Comparison of ENCODE assay signal across 9 cellular contexts in the genomic region with DNA sequence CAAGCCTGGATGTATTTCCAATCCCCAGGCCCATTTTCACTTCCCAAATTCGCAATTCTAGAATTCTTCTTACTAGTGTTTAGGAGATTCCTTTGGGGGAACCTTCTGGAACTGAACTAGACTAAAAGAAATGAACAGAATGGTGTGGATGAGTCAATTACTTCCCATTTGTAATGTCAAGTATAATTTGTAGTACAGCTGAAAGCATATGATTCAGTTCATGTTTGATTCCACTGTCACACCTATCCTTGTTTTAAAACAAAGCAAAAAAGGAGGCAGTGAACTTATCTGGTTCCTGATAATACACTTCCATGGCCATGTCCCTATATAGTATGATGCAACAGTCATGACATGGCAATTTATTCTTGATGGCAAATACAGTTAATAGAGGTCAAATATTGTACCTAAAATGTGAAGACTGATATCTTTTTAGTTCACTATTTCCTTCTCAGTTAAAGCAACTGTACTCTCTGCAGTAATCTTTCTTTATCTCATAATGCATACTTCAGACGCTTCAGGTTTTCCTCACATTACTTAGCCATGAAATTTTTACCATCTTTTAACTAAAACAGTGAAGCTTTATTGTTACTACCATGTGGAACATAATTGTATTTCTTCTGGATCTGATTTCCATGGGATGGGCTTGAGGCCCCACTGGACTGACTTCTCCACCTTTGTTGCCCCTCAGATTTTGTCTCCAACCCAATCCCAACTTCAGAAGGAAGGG. TPM values are rescaled to one million over a fixed set of nuclear protein-coding genes. Genes with fewer than 3 reads are reported as not detected.
A peak's percentile ranks its signal among the peaks of the same experiment; 100 is the strongest.
DNase-seq lines count a peak whose midpoint lies in the region; ATAC-seq lines count a peak whose summit lies in the region.
"Had no signal": no experiment of that assay in that cellular context is flagged by ENCODE, and none has a peak within 500 bp of the region (broad histone marks: within the 10 kb centered on the region; RNA-seq: fewer than 3 reads in every experiment).

No MANE protein-coding gene starts in this region.

- no peak for DNase-seq in activated T-cell treated with anti-CD3 and anti-CD28 coated beads, Interleukin-2, amount 50 U/mL, for 24 hours
- no peak for DNase-seq in activated T-cell treated with anti-CD3 and anti-CD28 coated beads, Interleukin-2, amount 50 U/mL, for 4 hours
- DNase-seq in activated T-helper 1 cell treated with anti-CD3 and anti-CD28 coated beads, Interleukin-12 subunit alpha, Interleukin-12 subunit beta, Interleukin-2, Interleukin-4 antibody, amounts not matched to agents 30 ng/mL and 10 ng/mL and 1 ng/mL, durations not matched to agents 14 hours and 24 hours and 36 hours (ENCODE audit: low spot score), result no peak
- DNase-seq in immature natural killer cell, result no peak
- peak; percentile 26 for DNase-seq in superior temporal gyrus (ENCODE audit: extremely low spot score)
- no peak for DNase-seq in NCI-H2107 (lab: John Stamatoyannopoulos, UW)
- no peak for DNase-seq in effector memory CD4-positive, alpha-beta T cell
- DNase-seq: NCI-H2029 treated with DMSO at 0.1 percent for 48 hours had no signal

- ATAC-seq in activated T-cell treated with anti-CD3 and anti-CD28 coated beads, Interleukin-2, amount 50 U/mL, for 4 hours, result no peak
- no peak for ATAC-seq in GM18520 (IDR thresholded peaks at IDR 0.05; ENCODE audit: unreplicated experiment)

- no peak overlapping the region for H3K27ac ChIP-seq in effector memory CD4-positive, alpha-beta T cell (ENCODE audit: insufficient read depth, low read length, poor library complexity, severe bottlenecking)

- no peak overlapping the region for H3K4me3 ChIP-seq in effector memory CD4-positive, alpha-beta T cell (ENCODE audit: insufficient read depth, low read depth, low read length, poor library complexity, severe bottlenecking)

- peaks cover 55% of the 10 kb centered on the region for H3K36me3 Mint-ChIP-seq in activated T-cell treated with anti-CD3 and anti-CD28 coated beads, Interleukin-2, amount 50 U/mL, for 24 hours (ENCODE audit: low read depth)
- H3K36me3 Mint-ChIP-seq in activated T-cell treated with anti-CD3 and anti-CD28 coated beads, Interleukin-2, amount 50 U/mL, for 4 hours (ENCODE audit: insufficient read depth), result peaks cover 13% of the 10 kb centered on the region
- peaks cover 25% of the 10 kb centered on the region for H3K36me3 Mint-ChIP-seq in activated T-helper 1 cell treated with anti-CD3 and anti-CD28 coated beads, Interleukin-12 subunit alpha, Interleukin-12 subunit beta, Interleukin-2, Interleukin-4 antibody, amounts not matched to agents 30 ng/mL and 10 ng/mL and 1 ng/mL, durations not matched to agents 14 hours and 24 hours and 36 hours (ENCODE audit: low read depth)
- H3K36me3 Mint-ChIP-seq in immature natural killer cell, result peaks cover 11 to 28% (median 16%) of the 10 kb centered on the region in 3 donors

- H3K4me3 Mint-ChIP-seq in activated T-cell treated with anti-CD3 and anti-CD28 coated beads, Interleukin-2, amount 50 U/mL, for 24 hours, result peak overlapping the region; percentile 93
- H3K4me3 Mint-ChIP-seq in activated T-cell treated with anti-CD3 and anti-CD28 coated beads, Interleukin-2, amount 50 U/mL, for 4 hours, result no peak overlapping the region
- H3K4me3 Mint-ChIP-seq in activated T-helper 1 cell treated with anti-CD3 and anti-CD28 coated beads, Interleukin-12 subunit alpha, Interleukin-12 subunit beta, Interleukin-2, Interleukin-4 antibody, amounts not matched to agents 30 ng/mL and 10 ng/mL and 1 ng/mL, durations not matched to agents 14 hours and 24 hours and 36 hours, result peak overlapping the region; percentile 99
- peak overlapping the region; percentile 20 to 100 (median 99) for H3K4me3 Mint-ChIP-seq in immature natural killer cell

- peaks cover 28% of the 10 kb centered on the region for H3K4me1 Mint-ChIP-seq in activated T-cell treated with anti-CD3 and anti-CD28 coated beads, Interleukin-2, amount 50 U/mL, for 24 hours (ENCODE audit: low read depth)
- peaks cover 18% of the 10 kb centered on the region for H3K4me1 Mint-ChIP-seq in activated T-cell treated with anti-CD3 and anti-CD28 coated beads, Interleukin-2, amount 50 U/mL, for 4 hours (ENCODE audit: low read depth)
- H3K4me1 Mint-ChIP-seq in activated T-helper 1 cell treated with anti-CD3 and anti-CD28 coated beads, Interleukin-12 subunit alpha, Interleukin-12 subunit beta, Interleukin-2, Interleukin-4 antibody, amounts not matched to agents 30 ng/mL and 10 ng/mL and 1 ng/mL, durations not matched to agents 14 hours and 24 hours and 36 hours (ENCODE audit: low read depth), result peaks cover 25% of the 10 kb centered on the region
- peaks cover 26 to 34% of the 10 kb centered on the region in 2 donors for H3K4me1 Mint-ChIP-seq in immature natural killer cell

- intact Hi-C loops in activated T-helper 1 cell treated with anti-CD3 and anti-CD28 coated beads, Interleukin-12 subunit alpha, Interleukin-12 subunit beta, Interleukin-2, Interleukin-4 antibody, amounts not matched to agents 30 ng/mL and 10 ng/mL and 1 ng/mL, durations not matched to agents 14 hours and 24 hours and 36 hours (cut with micrococcal nuclease), result loop anchor here (5.0 to 10.0 kb wide), 3 partner anchors 226 to 1749 kb away; partner anchors contain the start of genes KLF7, PLEKHM3 and RPE

- no peaks in the 10 kb centered on the region for H3K27me3 Mint-ChIP-seq in activated T-cell treated with anti-CD3 and anti-CD28 coated beads, Interleukin-2, amount 50 U/mL, for 24 hours
- H3K27me3 Mint-ChIP-seq in activated T-cell treated with anti-CD3 and anti-CD28 coated beads, Interleukin-2, amount 50 U/mL, for 4 hours (ENCODE audit: low read depth), result no peaks in the 10 kb centered on the region
- H3K27me3 Mint-ChIP-seq in activated T-helper 1 cell treated with anti-CD3 and anti-CD28 coated beads, Interleukin-12 subunit alpha, Interleukin-12 subunit beta, Interleukin-2, Interleukin-4 antibody, amounts not matched to agents 30 ng/mL and 10 ng/mL and 1 ng/mL, durations not matched to agents 14 hours and 24 hours and 36 hours (ENCODE audit: insufficient read depth), result no peaks in the 10 kb centered on the region
- H3K27me3 Mint-ChIP-seq in immature natural killer cell (ENCODE audit: low read depth in 3 of 3), result peaks cover 0 to 4% (median 0%) of the 10 kb centered on the region in 3 donors

- H3K4me1 ChIP-seq in effector memory CD4-positive, alpha-beta T cell (ENCODE audit: control insufficient read depth, insufficient read depth, low read length, poor library complexity, severe bottlenecking), result peaks cover 6% of the 10 kb centered on the region

- H3K27me3 ChIP-seq in effector memory CD4-positive, alpha-beta T cell (replicated peaks; ENCODE audit: control insufficient read depth, insufficient read depth, low read length, poor library complexity, severe bottlenecking), result no peaks in the 10 kb centered on the region

- H3K9me3 ChIP-seq in effector memory CD4-positive, alpha-beta T cell (ENCODE audit: control insufficient read depth, low read length), result no peaks in the 10 kb centered on the region

- peak overlapping the region; percentile 11 for H3K27ac Mint-ChIP-seq in activated T-cell treated with anti-CD3 and anti-CD28 coated beads, Interleukin-2, amount 50 U/mL, for 24 hours
- H3K27ac Mint-ChIP-seq in activated T-helper 1 cell treated with anti-CD3 and anti-CD28 coated beads, Interleukin-12 subunit alpha, Interleukin-12 subunit beta, Interleukin-2, Interleukin-4 antibody, amounts not matched to agents 30 ng/mL and 10 ng/mL and 1 ng/mL, durations not matched to agents 14 hours and 24 hours and 36 hours, result no peak overlapping the region
- peak overlapping the region; percentile 29 to 88 (median 71) for H3K27ac Mint-ChIP-seq in immature natural killer cell

- H3K36me3 ChIP-seq in effector memory CD4-positive, alpha-beta T cell (ENCODE audit: control insufficient read depth, insufficient read depth, low read length), result peaks cover 7% of the 10 kb centered on the region

- no peaks in the 10 kb centered on the region for H3K9me3 Mint-ChIP-seq in activated T-cell treated with anti-CD3 and anti-CD28 coated beads, Interleukin-2, amount 50 U/mL, for 24 hours
- H3K9me3 Mint-ChIP-seq in activated T-cell treated with anti-CD3 and anti-CD28 coated beads, Interleukin-2, amount 50 U/mL, for 4 hours, result no peaks in the 10 kb centered on the region
- H3K9me3 Mint-ChIP-seq in activated T-helper 1 cell treated with anti-CD3 and anti-CD28 coated beads, Interleukin-12 subunit alpha, Interleukin-12 subunit beta, Interleukin-2, Interleukin-4 antibody, amounts not matched to agents 30 ng/mL and 10 ng/mL and 1 ng/mL, durations not matched to agents 14 hours and 24 hours and 36 hours, result no peaks in the 10 kb centered on the region
- no peaks in the 10 kb centered on the region for H3K9me3 Mint-ChIP-seq in immature natural killer cell

RNA-seq across cellular contexts. Expression of gene IDH1, which starts 1.9 kb away (rescaled TPM):
- total RNA-seq in activated T-cell treated with anti-CD3 and anti-CD28 coated beads, Interleukin-2, amount 50 U/mL, for 4 hours, result 10 to 100 TPM in 1 of 3 donors, 1 to 10 TPM in 2; 9.7 to 10.5 (median 9.9) TPM
- 23.8 and 23.9 TPM in 2 replicates for total RNA-seq in activated T-helper 1 cell treated with anti-CD3 and anti-CD28 coated beads, Interleukin-12 subunit alpha, Interleukin-12 subunit beta, Interleukin-2, Interleukin-4 antibody, amounts not matched to agents 30 ng/mL and 10 ng/mL and 1 ng/mL, durations not matched to agents 14 hours and 24 hours and 36 hours
- polyA plus RNA-seq in immature natural killer cell, result 10 to 100 TPM in 2 of 3 donors, 1 to 10 TPM in 1; 5.2 to 10.7 (median 10.6) TPM

RNA-seq across cellular contexts. Expression of gene PIKFYVE, which starts 13.1 kb away (rescaled TPM):
- 10 to 100 TPM; 13.1 to 14.8 (median 13.6) TPM for total RNA-seq in activated T-cell treated with anti-CD3 and anti-CD28 coated beads, Interleukin-2, amount 50 U/mL, for 4 hours
- 28.7 and 33.5 TPM in 2 replicates for total RNA-seq in activated T-helper 1 cell treated with anti-CD3 and anti-CD28 coated beads, Interleukin-12 subunit alpha, Interleukin-12 subunit beta, Interleukin-2, Interleukin-4 antibody, amounts not matched to agents 30 ng/mL and 10 ng/mL and 1 ng/mL, durations not matched to agents 14 hours and 24 hours and 36 hours
- polyA plus RNA-seq in immature natural killer cell, result 10 to 100 TPM in 2 of 3 donors, 1 to 10 TPM in 1; 5.5 to 14.5 (median 10.5) TPM
